In the genomic region with DNA sequence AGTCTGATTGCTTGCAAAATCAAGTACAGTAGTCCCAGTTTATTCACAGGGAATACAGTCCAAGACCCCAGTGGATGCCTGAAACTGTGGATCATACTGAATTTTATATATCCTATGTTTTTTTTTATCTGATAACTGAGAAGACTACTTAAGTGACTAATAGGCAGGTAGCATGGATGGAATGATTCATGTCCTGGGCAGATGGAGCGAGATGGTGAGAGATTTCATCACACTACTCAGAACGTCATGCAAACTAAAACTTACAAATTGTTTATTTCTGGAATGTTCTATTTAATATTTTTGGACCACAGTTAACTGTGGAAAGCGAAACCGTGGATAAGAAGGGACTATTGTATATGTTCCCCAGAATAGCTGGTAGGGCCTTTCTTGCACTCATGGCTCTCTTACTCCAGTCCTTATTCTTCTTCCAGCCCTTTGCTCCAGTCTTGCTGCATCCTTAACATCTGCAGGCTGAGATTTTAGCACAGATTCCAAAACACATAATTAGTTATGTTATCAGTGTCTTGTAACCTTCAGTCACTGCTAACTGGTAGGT, we compare ENCODE assay signal across 16 cellular contexts.
DNase-seq lines count a peak whose midpoint lies in the region; ATAC-seq, FAIRE-seq and TF ChIP-seq lines count a peak whose summit lies in the region.
"Had no signal": no experiment of that assay in that cellular context is flagged by ENCODE, and none has a peak within 500 bp of the region (broad histone marks: within the 10 kb centered on the region; RNA-seq: fewer than 3 reads in every experiment).

No MANE protein-coding gene starts in this region.

- H2BK15ac ChIP-seq in IMR-90 (ENCODE audit: low read depth, low read length) = no peak overlapping the region

- no peak overlapping the region for H4K91ac ChIP-seq in IMR-90 (ENCODE audit: insufficient read depth, low read depth, low read length)

- H2AK9ac ChIP-seq in IMR-90 (replicated peaks; ENCODE audit: low read depth, low read length, poor library complexity) = no peak overlapping the region

- no peak overlapping the region for H2BK20ac ChIP-seq in IMR-90 (ENCODE audit: low read depth, low read length)

- H3K4me1 ChIP-seq in IMR-90 (ENCODE audit: control insufficient read depth, insufficient read depth, low read length) = peaks cover 2% of the 10 kb centered on the region; the same call in 1 of the 2 replicates
- H3K4me1 ChIP-seq: Peyer's patch had no signal

- no peak for TF ChIP-seq CTCF in IMR-90 (conservative IDR thresholded peaks at IDR 0.05; ENCODE audit: low read depth, low read length)
- TF ChIP-seq CTCF in bronchial epithelial cell (IDR thresholded peaks at IDR 0.05; ENCODE audit: insufficient read depth, low read length, severe bottlenecking) = no peak
- TF ChIP-seq CTCF in fibroblast of villous mesenchyme (IDR thresholded peaks at IDR 0.05; ENCODE audit: insufficient read depth, low read depth, low read length) = no peak

- peak; percentile 67 for DNase-seq in IMR-90
- DNase-seq in bronchial epithelial cell (ENCODE audit: low read depth) = peak; percentile 90
- peak; percentile 30 for DNase-seq in fibroblast of villous mesenchyme (ENCODE audit: low read depth)
- DNase-seq in anterior cingulate cortex (lab: John Stamatoyannopoulos, UW) = no peak
- no peak for DNase-seq in RPMI8226
- DNase-seq in nucleus accumbens (lab: John Stamatoyannopoulos, UW) = no peak
- no peak for DNase-seq in DMS 273 (lab: John Stamatoyannopoulos, UW; ENCODE audit: unreplicated experiment)
- DNase-seq: C1 segment of cervical spinal cord, NCI-H187 treated with DMSO at 0.1 percent for 48 hours, NCI-H2171 treated with DMSO at 0.1 percent for 48 hours, NCI-H510A, NCI-H82, Peyer's patch, SIG-M5 had no signal

- no peak overlapping the region for H3K4ac ChIP-seq in IMR-90 (ENCODE audit: low read depth, low read length)

- FAIRE-seq in bronchial epithelial cell (lab: Jason Lieb, UNC) = no peak
- FAIRE-seq: H54, HepG2 had no signal

- no peak overlapping the region; the same call in 1 of the 2 replicates for H3K4me2 ChIP-seq in IMR-90 (ENCODE audit: low read depth, low read length)

- no peak overlapping the region for H2AK5ac ChIP-seq in IMR-90 (ENCODE audit: low read depth, low read length)

- H2BK120ac ChIP-seq in IMR-90 (ENCODE audit: low read depth, low read length) = no peak overlapping the region

- no CpG with 5 or more reads among the region's 4 CpGs for WGBS in IMR-90 (ENCODE audit: extremely low coverage in 2 of 2, insufficient read length in 1 of 2), 2 experiments

- no peak overlapping the region; the same call in 1 of the 2 replicates for H4K5ac ChIP-seq in IMR-90 (ENCODE audit: low read depth, low read length)

- H4K20me1 ChIP-seq in IMR-90 (ENCODE audit: insufficient read depth, low read length) = no peaks in the 10 kb centered on the region

- intact Hi-C loops in IMR-90 (cut with micrococcal nuclease) = no loop called here

- H3K27me3 ChIP-seq in IMR-90 (ENCODE audit: control insufficient read depth, insufficient read depth, low read length) (no peaks in the 10 kb centered on the region), bronchial epithelial cell (ENCODE audit: control insufficient read depth, insufficient read depth, low read length) (no peaks in the 10 kb centered on the region)
- H3K27me3 ChIP-seq: Peyer's patch had no signal

- TF ChIP-seq POLR2A in IMR-90 (IDR thresholded peaks at IDR 0.05; ENCODE audit: low read depth, low read length) = no peak

- BruUV-seq in IMR-90 (replicated peaks; lab: Mats Ljungman, UMichigan) = no TSS peak

- no peak overlapping the region for H2BK5ac ChIP-seq in IMR-90 (ENCODE audit: low read depth, low read length, poor library complexity, severe bottlenecking)

- H3K27ac ChIP-seq in IMR-90 (ENCODE audit: insufficient read depth, low read length) = peak overlapping the region; percentile 83; the same call in 1 of the 2 replicates
- H3K27ac ChIP-seq: Peyer's patch had no signal

- H2AFZ ChIP-seq in IMR-90 (replicated peaks; ENCODE audit: low read length, poor library complexity) = no peak overlapping the region

- no peak for TF ChIP-seq RAD21 in IMR-90 (IDR thresholded peaks at IDR 0.05; ENCODE audit: low read length)

- H4K8ac ChIP-seq in IMR-90 (ENCODE audit: low read depth in 2 of 2, low read length in 2 of 2) = no peak overlapping the region

- no peak overlapping the region for H3K18ac ChIP-seq in IMR-90 (ENCODE audit: low read depth, low read length)

- H3K9ac ChIP-seq in IMR-90 (ENCODE audit: low read depth, low read length) = no peak overlapping the region

- H3K14ac ChIP-seq in IMR-90 (replicated peaks; ENCODE audit: low read depth, low read length) = no peak overlapping the region

- H3K4me3 ChIP-seq in IMR-90 (ENCODE audit: insufficient read depth, low read depth, low read length) (no peak overlapping the region), bronchial epithelial cell (ENCODE audit: low read depth, low read length) (no peak overlapping the region), fibroblast of villous mesenchyme (ENCODE audit: low read depth, low read length) (no peak overlapping the region)
- H3K4me3 ChIP-seq: Peyer's patch had no signal

- H3K79me1 ChIP-seq in IMR-90 (ENCODE audit: low read depth in 1 of 2, low read length in 2 of 2) = no peaks in the 10 kb centered on the region

- peaks cover 2% of the 10 kb centered on the region; the same call in 1 of the 2 replicates for H3K9me3 ChIP-seq in IMR-90 (ENCODE audit: control insufficient read depth, insufficient read depth, low read length)
- H3K9me3 ChIP-seq: Peyer's patch had no signal

- no peak overlapping the region for H3K23ac ChIP-seq in IMR-90 (ENCODE audit: low read depth, low read length)

- ATAC-seq in IMR-90 (ENCODE audit: low read depth) = peak; percentile 92
- ATAC-seq: HepG2 had no signal

- H3K56ac ChIP-seq in IMR-90 (ENCODE audit: extremely low read depth, insufficient read depth, low read length) = no peak overlapping the region

- H3K9me1 ChIP-seq in IMR-90 (ENCODE audit: insufficient read depth, low read length) = no peaks in the 10 kb centered on the region

- POLR2A ChIA-PET in IMR-90 (lab: Charles Lee; ENCODE audit: unreplicated experiment) = no interaction called here

- dilution Hi-C loops in IMR-90 (cut with HindIII; ENCODE audit: low sequenced_read_pairs, unreplicated experiment) = no loop called here

- in situ Hi-C loops in IMR-90 (cut with MboI; ENCODE audit: low sequenced_read_pairs) = no loop called here

- CTCF ChIA-PET in IMR-90 (lab: Yijun Ruan, JAX) = no interaction called here

- H3K36me3 ChIP-seq in IMR-90 (ENCODE audit: control insufficient read depth, insufficient read depth, low read length) = no peaks in the 10 kb centered on the region
- H3K36me3 ChIP-seq in bronchial epithelial cell (ENCODE audit: control insufficient read depth, insufficient read depth, low read length) = no peaks in the 10 kb centered on the region
- H3K36me3 ChIP-seq: Peyer's patch had no signal

TF ChIP-seq in IMR-90, 13 proteins besides CTCF, POLR2A, EP300 and RAD21:
- TF ChIP-seq MAFK (IDR thresholded peaks at IDR 0.05; ENCODE audit: low read depth, low read length) = no peak
- TF ChIP-seq RFX5 (IDR thresholded peaks at IDR 0.05; ENCODE audit: low read depth, low read length) = no peak
- TF ChIP-seq MAZ (IDR thresholded peaks at IDR 0.05; ENCODE audit: borderline replicate concordance, low read depth, low read length) = no peak
- no peak for TF ChIP-seq CHD1 (IDR thresholded peaks at IDR 0.05; ENCODE audit: low read depth, low read length)
- no peak for TF ChIP-seq BHLHE40 (IDR thresholded peaks at IDR 0.05; ENCODE audit: low read depth, low read length)

Comparison
In these comparisons a context has a peak if more than half of its experiments do, and no peak if none do; other contexts are left out.
1. DNase-seq: peak in IMR-90 (single experiment), bronchial epithelial cell (single experiment) and fibroblast of villous mesenchyme (single experiment); none in anterior cingulate cortex (0 of 58), RPMI8226 (single experiment), nucleus accumbens (0 of 56) and DMS 273 (single experiment).